2 cellular contexts compared by ENCODE assay signal in the genomic region with DNA sequence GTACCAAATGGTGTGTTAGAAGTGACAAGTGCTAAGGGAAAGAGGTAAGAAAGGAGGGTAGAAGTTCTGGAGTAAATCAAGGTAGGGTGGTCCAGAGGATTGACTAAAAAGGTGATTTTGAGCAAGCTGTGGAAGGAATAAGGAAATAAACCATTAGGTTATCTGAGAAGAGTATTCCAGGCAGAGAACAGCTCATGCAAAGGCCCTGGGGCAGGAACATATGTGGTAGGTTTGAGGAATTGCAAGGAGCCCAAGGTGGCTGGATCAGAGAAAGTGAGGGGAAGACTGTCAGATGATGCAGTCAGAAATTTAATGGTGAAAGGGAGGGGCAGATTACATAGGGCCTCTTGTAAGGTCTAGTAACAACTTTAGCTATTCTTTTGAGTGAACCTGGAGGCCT.
TF ChIP-seq lines count a peak whose summit lies in the region.

No MANE protein-coding gene starts in this region.

TF ChIP-seq in HEK293, 187 proteins besides CTCF, POLR2A, EP300 and RAD21:
- TF ChIP-seq TSHZ1 (tag by site-specific recombination; IDR thresholded peaks at IDR 0.05; ENCODE audit: borderline replicate concordance) (no peak), ZNF37A (tag by site-specific recombination; IDR thresholded peaks at IDR 0.05) (no peak), ZNF416 (tag by site-specific recombination; IDR thresholded peaks at IDR 0.05) (no peak), ZNF10 (tag by site-specific recombination; IDR thresholded peaks at IDR 0.05) (no peak), ZNF623 (tag by site-specific recombination; IDR thresholded peaks at IDR 0.05) (peak; percentile 84), ZNF398 (tag by site-specific recombination; IDR thresholded peaks at IDR 0.05) (no peak), YY2 (tag by site-specific recombination; IDR thresholded peaks at IDR 0.05) (no peak)
- TF ChIP-seq, protein P1, sequence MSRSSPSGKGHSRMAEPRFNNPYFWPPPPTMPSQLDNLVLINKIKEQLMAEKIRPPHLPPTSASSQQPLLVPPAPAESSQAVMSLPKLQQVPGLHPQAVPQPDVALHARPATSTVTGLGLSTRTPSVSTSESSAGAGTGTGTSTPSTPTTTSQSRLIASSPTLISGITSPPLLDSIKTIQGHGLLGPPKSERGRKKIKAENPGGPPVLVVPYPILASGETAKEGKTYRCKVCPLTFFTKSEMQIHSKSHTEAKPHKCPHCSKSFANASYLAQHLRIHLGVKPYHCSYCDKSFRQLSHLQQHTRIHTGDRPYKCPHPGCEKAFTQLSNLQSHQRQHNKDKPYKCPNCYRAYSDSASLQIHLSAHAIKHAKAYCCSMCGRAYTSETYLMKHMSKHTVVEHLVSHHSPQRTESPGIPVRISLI (tag by site-specific recombination; IDR thresholded peaks at IDR 0.05): no peak

TF ChIP-seq in H1, 55 proteins besides CTCF, POLR2A, EP300 and RAD21:
- peak; percentile 56; the same call in 1 of the 2 replicates for TF ChIP-seq KDM1A (IDR thresholded peaks at IDR 0.05; ENCODE audit: borderline replicate concordance, low read length)
- no peak for TF ChIP-seq TAF7 (optimal IDR thresholded peaks at IDR 0.05; ENCODE audit: borderline replicate concordance, low read depth, low read length)
